ENCODE assay signal across 8 cellular contexts in the genomic region with DNA sequence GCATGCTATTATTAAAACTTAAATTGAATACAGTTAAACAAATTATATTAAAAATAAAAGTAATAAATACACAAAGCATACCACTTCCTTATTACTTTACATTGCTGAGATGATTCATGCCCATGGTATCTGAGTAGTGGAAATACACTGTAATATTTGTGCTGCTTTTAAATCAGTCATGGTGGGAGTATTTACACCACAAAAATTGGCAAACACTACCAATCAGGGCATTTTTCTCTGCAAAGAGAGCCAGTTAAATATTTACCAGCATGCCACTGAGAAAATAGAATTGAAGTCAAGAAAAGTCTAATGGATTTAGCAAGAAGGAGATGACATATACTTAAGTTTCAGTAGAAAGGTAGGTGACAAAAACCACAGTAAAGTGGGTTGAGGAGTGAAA. TPM values are rescaled to one million over a fixed set of nuclear protein-coding genes. Genes with fewer than 3 reads are reported as not detected.
A peak's percentile ranks its signal among the peaks of the same experiment; 100 is the strongest.
DNase-seq lines count a peak whose midpoint lies in the region; ATAC-seq and TF ChIP-seq lines count a peak whose summit lies in the region.

No MANE protein-coding gene starts in this region.

- H3K4me3 Mint-ChIP-seq in osteocyte (ENCODE audit: unreplicated experiment), result no peak overlapping the region

- peaks cover 15% of the 10 kb centered on the region for H3K9me3 Mint-ChIP-seq in osteocyte (ENCODE audit: unreplicated experiment)

- peak; percentile 81 for ATAC-seq in stimulated activated naive CD8-positive, alpha-beta T cell treated with anti-CD3 and anti-CD28 coated beads, Interleukin-15, Interleukin-2, amounts not matched to agents 100 U/mL and 50 U/mL, for 24 hours

- no peak overlapping the region for H3K27ac Mint-ChIP-seq in osteocyte (ENCODE audit: unreplicated experiment)

- peak; percentile 43 for DNase-seq in SIG-M5 treated with dmso at 0.1 percent for 504 hours (lab: John Stamatoyannopoulos, UW; ENCODE audit: unreplicated experiment)
- no peak for DNase-seq in SIG-M5 (lab: John Stamatoyannopoulos, UW)
- peak; percentile 81 for DNase-seq in RPMI7951 (ENCODE audit: low read depth)
- DNase-seq in fibroblast of peridontal ligament (ENCODE audit: extremely low read depth), result peak; percentile 86
- no peak for DNase-seq in stimulated activated naive CD8-positive, alpha-beta T cell treated with anti-CD3 and anti-CD28 coated beads, Interleukin-15, Interleukin-2, amounts not matched to agents 100 U/mL and 50 U/mL, for 24 hours
- DNase-seq in occipital lobe (lab: John Stamatoyannopoulos, UW), result no peak
- no peak for DNase-seq in NCI-H2227 (lab: John Stamatoyannopoulos, UW; ENCODE audit: unreplicated experiment)
- no peak for DNase-seq in osteocyte (ENCODE audit: extremely low spot score, unreplicated experiment)

- peaks cover 7% of the 10 kb centered on the region for H3K36me3 Mint-ChIP-seq in osteocyte (ENCODE audit: unreplicated experiment)

- no peak for TF ChIP-seq CTCF in osteocyte (IDR thresholded peaks at IDR 0.05)

- peaks cover 7% of the 10 kb centered on the region for H3K27me3 Mint-ChIP-seq in osteocyte (ENCODE audit: unreplicated experiment)

- peaks cover 18% of the 10 kb centered on the region for H3K4me1 Mint-ChIP-seq in osteocyte (ENCODE audit: unreplicated experiment)

RNA-seq across cellular contexts. Expression of gene PPARG, which starts 19.6 kb away (rescaled TPM):
- 7.8 and 8.1 TPM in 2 replicates for total RNA-seq in RPMI7951 (2014; rRNA removed; shearing (Covaris generic))
- total RNA-seq in occipital lobe (0.94 TPM), osteocyte (4.4 and 6.2 TPM in 2 replicates)

Comparison
In these comparisons a context has a peak if more than half of its experiments do, and no peak if none do; other contexts are left out.
1. DNase-seq: peak in SIG-M5 treated with dmso at 0.1 percent for 504 hours (single experiment), RPMI7951 (single experiment) and fibroblast of peridontal ligament (single experiment); none in SIG-M5 (single experiment), stimulated activated naive CD8-positive, alpha-beta T cell treated with anti-CD3 and anti-CD28 coated beads, Interleukin-15, Interleukin-2, amounts not matched to agents 100 U/mL and 50 U/mL, for 24 hours (single experiment), occipital lobe (single experiment), NCI-H2227 (single experiment) and osteocyte (single experiment).